18 cellular contexts compared by ENCODE assay signal in genomic region chr5:178223828-178224335, GRCh38. TPM values are rescaled to one million over a fixed set of nuclear protein-coding genes. Genes with fewer than 3 reads are reported as not detected.
DNase-seq lines count a peak whose midpoint lies in the region; FAIRE-seq and TF ChIP-seq lines count a peak whose summit lies in the region.
"Had no signal": no experiment of that assay in that cellular context is flagged by ENCODE, and none has a peak within 500 bp of the region (broad histone marks: within the 10 kb centered on the region; RNA-seq: fewer than 3 reads in every experiment).

No MANE protein-coding gene starts in this region.

- H3K9me3 Mint-ChIP-seq in progenitor cell of endocrine pancreas (ENCODE audit: low read depth) = no peaks in the 10 kb centered on the region

- no peaks in the 10 kb centered on the region for H3K9me2 ChIP-seq in MM.1S (replicated peaks; ENCODE audit: insufficient read depth, low read length)
- H3K9me2 ChIP-seq: SK-N-SH had no signal

- no peaks in the 10 kb centered on the region for H3K79me2 ChIP-seq in MM.1S (ENCODE audit: low read length)

- H3F3A ChIP-seq in MM.1S (ENCODE audit: insufficient read depth, low read length) = peaks cover 5% of the 10 kb centered on the region; the same call in 1 of the 2 replicates

- no peak overlapping the region for H3K4me3 Mint-ChIP-seq in progenitor cell of endocrine pancreas (ENCODE audit: low read depth)

- H3K27ac Mint-ChIP-seq in progenitor cell of endocrine pancreas = peak overlapping the region; percentile 21

- H2AFZ ChIP-seq in MM.1S (ENCODE audit: low read length) = no peak overlapping the region
- H2AFZ ChIP-seq: GM23248 had no signal

- TF ChIP-seq CTCF in progenitor cell of endocrine pancreas (IDR thresholded peaks at IDR 0.05; ENCODE audit: unreplicated experiment) = no peak
- no peak for TF ChIP-seq CTCF in D721Med (IDR thresholded peaks at IDR 0.05; ENCODE audit: insufficient read depth, missing control alignments)
- TF ChIP-seq CTCF in MM.1S (IDR thresholded peaks at IDR 0.05; ENCODE audit: low read length) = no peak

- H3K4me1 ChIP-seq in HUES6 (ENCODE audit: control insufficient read depth, insufficient read depth, low read length) (peaks cover 14% of the 10 kb centered on the region), iPS-15b (ENCODE audit: control insufficient read depth, insufficient read depth, low read length) (peaks cover 14% of the 10 kb centered on the region), MM.1S (ENCODE audit: low read length) (no peaks in the 10 kb centered on the region)

- H3K36me3 Mint-ChIP-seq in progenitor cell of endocrine pancreas (ENCODE audit: insufficient read depth) = peaks cover 42% of the 10 kb centered on the region

- DNase-seq in ELF-1 (ENCODE audit: low read depth, low spot score) (peak; percentile 92), progenitor cell of endocrine pancreas (ENCODE audit: low spot score, unreplicated experiment) (no peak), D721Med (ENCODE audit: insufficient read length, low spot score) (no peak), MM.1S (no peak), cerebellar cortex (ENCODE audit: low spot score) (no peak), NCI-H1092 treated with DMSO at 0.1 percent for 48 hours (lab: John Stamatoyannopoulos, UW) (no peak)
- DNase-seq: C1 segment of cervical spinal cord; effector memory CD4-positive, alpha-beta T cell; foreskin fibroblast; GDM1; GM23248; SK-N-SH had no signal

- H3K27ac ChIP-seq in HUES6 (ENCODE audit: low read depth, low read length) = no peak overlapping the region
- no peak overlapping the region for H3K27ac ChIP-seq in MM.1S (ENCODE audit: low read length)
- H3K27ac ChIP-seq: GM23248, HL-60, VCaP had no signal

- H3K4me1 Mint-ChIP-seq in progenitor cell of endocrine pancreas (ENCODE audit: low read depth) = no peaks in the 10 kb centered on the region

- H3K27me3 Mint-ChIP-seq in progenitor cell of endocrine pancreas = no peaks in the 10 kb centered on the region

- H3K4me2 ChIP-seq in MM.1S (ENCODE audit: low read depth, low read length) = no peak overlapping the region
- H3K4me2 ChIP-seq: SK-N-SH had no signal

- H3K4me3 ChIP-seq in HUES6 (ENCODE audit: low read depth, low read length) (no peak overlapping the region), iPS-15b (ENCODE audit: low read depth, low read length) (peak overlapping the region; percentile 14), MM.1S (ENCODE audit: low read length) (no peak overlapping the region)
- H3K4me3 ChIP-seq: GM23248 had no signal

- H3K36me3 ChIP-seq in HUES6 (ENCODE audit: control insufficient read depth, insufficient read depth, low read length) (peaks cover 69% of the 10 kb centered on the region), iPS-15b (ENCODE audit: control insufficient read depth, insufficient read depth, low read length) (peaks cover 7% of the 10 kb centered on the region), MM.1S (replicated peaks; ENCODE audit: insufficient read depth, low read length) (no peaks in the 10 kb centered on the region)

- FAIRE-seq in D721Med (lab: Jason Lieb, UNC) = no peak
- FAIRE-seq: GM18507 had no signal

- H3K27me3 ChIP-seq in HUES6 (ENCODE audit: control insufficient read depth, insufficient read depth, low read length) = no peaks in the 10 kb centered on the region
- H3K27me3 ChIP-seq in iPS-15b (ENCODE audit: control insufficient read depth, insufficient read depth, low read length) = no peaks in the 10 kb centered on the region
- no peaks in the 10 kb centered on the region for H3K27me3 ChIP-seq in MM.1S (replicated peaks; ENCODE audit: insufficient read depth, low read length)

- no peaks in the 10 kb centered on the region for H4K20me1 ChIP-seq in MM.1S (ENCODE audit: insufficient read depth, low read length)

- H3K9ac ChIP-seq in HUES6 (ENCODE audit: low read length) (peak overlapping the region; percentile 19), iPS-15b (ENCODE audit: low read depth, low read length) (no peak overlapping the region), MM.1S (ENCODE audit: low read length) (no peak overlapping the region)
- H3K9ac ChIP-seq: GM23248, SK-N-SH had no signal

- H3K9me3 ChIP-seq in HUES6 (ENCODE audit: control insufficient read depth, insufficient read depth, low read depth, low read length) (no peaks in the 10 kb centered on the region), iPS-15b (ENCODE audit: control insufficient read depth, insufficient read depth, low read length) (no peaks in the 10 kb centered on the region), MM.1S (replicated peaks; ENCODE audit: insufficient read depth, low read length) (no peaks in the 10 kb centered on the region)
- H3K9me3 ChIP-seq: SK-N-SH had no signal

RNA-seq across cellular contexts. Expression of gene PHYKPL, which starts 8.7 kb away (rescaled TPM):
- 113 and 123 TPM in 2 replicates for total RNA-seq in progenitor cell of endocrine pancreas

RNA-seq across cellular contexts. Expression of gene HNRNPAB, which starts 19.5 kb away (rescaled TPM):
- 214 and 223 TPM in 2 replicates for total RNA-seq in progenitor cell of endocrine pancreas

RNA-seq across cellular contexts. Expression of gene GMCL2, which starts 36.7 kb away (rescaled TPM):
- not detected in 2 replicates for total RNA-seq in progenitor cell of endocrine pancreas
- total RNA-seq: GM23248, MCF 10A had no signal
